ENCODE assay signal across 16 cellular contexts in genomic region chr3:144362126-144362525, GRCh38.
DNase-seq lines count a peak whose midpoint lies in the region; ATAC-seq and TF ChIP-seq lines count a peak whose summit lies in the region.
"Had no signal": no experiment of that assay in that cellular context is flagged by ENCODE, and none has a peak within 500 bp of the region (broad histone marks: within the 10 kb centered on the region; RNA-seq: fewer than 3 reads in every experiment).

No MANE protein-coding gene starts in this region.

- H2AFZ ChIP-seq in PC-9: no peak overlapping the region

- no TSS peak for BruUV-seq in PC-9 (replicated peaks; lab: Mats Ljungman, UMichigan)

- ATAC-seq in HG03025 (IDR thresholded peaks at IDR 0.05; ENCODE audit: low FRiP score, unreplicated experiment) (no peak), gastrocnemius medialis (no peak)
- ATAC-seq: gastroesophageal sphincter had no signal

- intact Hi-C loops in PC-9 (cut with micrococcal nuclease; ENCODE audit: unreplicated experiment): loop anchor here (5.0 kb wide), 1 partner anchor 40 kb away; no protein-coding TSS in a partner anchor
- intact Hi-C loops in gastrocnemius medialis (cut with DNase I; ENCODE audit: low total_unique reads): no loop called here

- H3K36me3 ChIP-seq in PC-9 (ENCODE audit: low read depth): no peaks in the 10 kb centered on the region
- no peaks in the 10 kb centered on the region for H3K36me3 ChIP-seq in gastrocnemius medialis
- H3K36me3 ChIP-seq: gastroesophageal sphincter had no signal

- TF ChIP-seq POLR2A in gastrocnemius medialis (IDR thresholded peaks at IDR 0.05): no peak

- H3K27me3 ChIP-seq in PC-9 (ENCODE audit: insufficient read depth, low read depth) (no peaks in the 10 kb centered on the region), gastrocnemius medialis (no peaks in the 10 kb centered on the region)
- H3K27me3 ChIP-seq: gastroesophageal sphincter had no signal

- H3K79me2 ChIP-seq in PC-9 (ENCODE audit: low read depth): no peaks in the 10 kb centered on the region

- no peaks in the 10 kb centered on the region; the same call in 1 of the 2 replicates for H3K9me3 ChIP-seq in PC-9 (ENCODE audit: insufficient read depth, low read depth)
- no peaks in the 10 kb centered on the region for H3K9me3 ChIP-seq in gastrocnemius medialis
- H3K9me3 ChIP-seq: gastroesophageal sphincter had no signal

- peak overlapping the region; percentile 40; the same call in 1 of the 2 replicates for H3K27ac ChIP-seq in PC-9
- no peak overlapping the region for H3K27ac ChIP-seq in gastrocnemius medialis
- H3K27ac ChIP-seq: gastroesophageal sphincter had no signal

- CTCF ChIA-PET in PC-9 (lab: Charles Lee): no interaction called here

- H3F3A ChIP-seq in PC-9 (ENCODE audit: insufficient read depth, low read depth): no peaks in the 10 kb centered on the region; the same call in 1 of the 2 replicates

- in situ Hi-C loops in gastrocnemius medialis (cut with MboI; ENCODE audit: low sequenced_read_pairs in 4 of 4): no loop called here

- H3K4me3 ChIP-seq in PC-9 (0 out of 2 replicates have a peak overlapping the region, but pooled peaks have one; percentile 9), gastrocnemius medialis (no peak overlapping the region)
- H3K4me3 ChIP-seq: gastroesophageal sphincter had no signal

- TF ChIP-seq CTCF in PC-9 (conservative IDR thresholded peaks at IDR 0.05) (no peak), gastrocnemius medialis (IDR thresholded peaks at IDR 0.05 in 4 of 5, conservative IDR thresholded peaks at IDR 0.05 in 1 of 5) (no peak)

- peaks cover 20% of the 10 kb centered on the region for H3K4me1 ChIP-seq in PC-9 (replicated peaks; ENCODE audit: insufficient read depth)
- H3K4me1 ChIP-seq in gastrocnemius medialis: no peaks in the 10 kb centered on the region
- H3K4me1 ChIP-seq: gastroesophageal sphincter had no signal

- no peaks in the 10 kb centered on the region for H4K20me1 ChIP-seq in PC-9 (ENCODE audit: insufficient read depth)

- peak overlapping the region; percentile 27 for H3K4me2 ChIP-seq in PC-9

- H3K9me2 ChIP-seq in PC-9 (ENCODE audit: insufficient read depth): no peaks in the 10 kb centered on the region

- POLR2A ChIA-PET in PC-9 (lab: Charles Lee; ENCODE audit: unreplicated experiment): interaction anchor here (0.6 to 0.7 kb wide), 4 partner anchors 82 to 1845 kb away, joined by 3 to 14 read pairs (median 4); no protein-coding TSS in a partner anchor

- DNase-seq in AG08395 (ENCODE audit: low spot score): peak; percentile 34
- DNase-seq in EL: peak; percentile 56
- DNase-seq in PC-9: peak; percentile 33 to 81
- peak; percentile 46 for DNase-seq in fibroblast of peridontal ligament (ENCODE audit: extremely low read depth)
- no peak for DNase-seq in gastrocnemius medialis
- no peak for DNase-seq in stimulated activated CD4-positive, alpha-beta T cell treated with anti-CD3 and anti-CD28 coated beads, Interleukin-2, amount 100 ng/mL, for 48 hours
- no peak for DNase-seq in hippocampal formation (lab: John Stamatoyannopoulos, UW)
- DNase-seq: activated CD4-positive, CD25-positive, alpha-beta regulatory T cell treated with anti-CD3 and anti-CD28 coated beads, Interleukin-2, amount 50 U/mL, for 72 hours; activated CD8-positive, alpha-beta memory T cell treated with anti-CD3 and anti-CD28 coated beads, Interleukin-2, amount 50 U/mL, for 48 hours; cortex of kidney; DMS79 treated with DMSO at 0.1 percent for 48 hours; immature natural killer cell; NCI-H1048; NCI-H446 treated with DMSO at 0.1 percent for 48 hours had no signal

Comparison
In these comparisons a context has a peak if more than half of its experiments do, and no peak if none do; other contexts are left out.
1. DNase-seq: peak in AG08395 (single experiment), EL (single experiment), PC-9 (2 of 2) and fibroblast of peridontal ligament (single experiment); none in gastrocnemius medialis (0 of 2), stimulated activated CD4-positive, alpha-beta T cell treated with anti-CD3 and anti-CD28 coated beads, Interleukin-2, amount 100 ng/mL, for 48 hours (0 of 2) and hippocampal formation (0 of 2).